ENCODE assay signal across 9 cellular contexts in genomic region chr16:77599793-77600415, GRCh38.
A peak's percentile ranks its signal among the peaks of the same experiment; 100 is the strongest.
DNase-seq lines count a peak whose midpoint lies in the region; ATAC-seq and TF ChIP-seq lines count a peak whose summit lies in the region.
"Had no signal": no experiment of that assay in that cellular context is flagged by ENCODE, and none has a peak within 500 bp of the region (broad histone marks: within the 10 kb centered on the region; RNA-seq: fewer than 3 reads in every experiment).

No MANE protein-coding gene starts in this region.

- H3T11ph ChIP-seq in H9 (ENCODE audit: low read length): no peak overlapping the region

- TF ChIP-seq CTCF in DND-41 (IDR thresholded peaks at IDR 0.05; ENCODE audit: borderline replicate concordance, extremely low read depth, low read length, poor library complexity, severe bottlenecking): peak; percentile 80
- TF ChIP-seq CTCF in H9 (conservative IDR thresholded peaks at IDR 0.05): peak; percentile 84
- peak in 3 of 4 experiments; percentile 36 to 54 (median 39) for TF ChIP-seq CTCF in prostate gland (IDR thresholded peaks at IDR 0.05)
- no peak for TF ChIP-seq CTCF in CD8-positive, alpha-beta T cell (IDR thresholded peaks at IDR 0.05)

- H3K4me3 ChIP-seq in DND-41 (ENCODE audit: low read depth in 1 of 2, low read length in 2 of 2) (no peak overlapping the region), prostate gland (no peak overlapping the region)
- H3K4me3 ChIP-seq in CD8-positive, alpha-beta T cell (ENCODE audit: low read depth, low read length): no peak overlapping the region

- no peak overlapping the region for H3K27ac Mint-ChIP-seq in H9
- H3K27ac Mint-ChIP-seq in CD8-positive, alpha-beta T cell: no peak overlapping the region

- H4K8ac ChIP-seq in H9 (replicated peaks; ENCODE audit: insufficient read length, low read depth, low read length): no peak overlapping the region

- H3K79me1 ChIP-seq in H9 (ENCODE audit: insufficient read depth, low read depth, low read length, poor library complexity, severe bottlenecking): no peaks in the 10 kb centered on the region

- H2BK120ac ChIP-seq in H9 (ENCODE audit: low read depth, low read length, poor library complexity, severe bottlenecking): no peak overlapping the region

- ATAC-seq in DND-41 (ENCODE audit: insufficient read depth, low read depth) (peak; percentile 59; the same call in 2 of the 3 replicates), HG02852 (IDR thresholded peaks at IDR 0.05; ENCODE audit: unreplicated experiment) (no peak)
- ATAC-seq in CD8-positive, alpha-beta T cell: no peak

- no peak overlapping the region for H3K27ac ChIP-seq in DND-41 (ENCODE audit: low read length)
- no peak overlapping the region for H3K27ac ChIP-seq in H9 (ENCODE audit: insufficient read length, low read depth, low read length)
- no peak overlapping the region for H3K27ac ChIP-seq in prostate gland
- H3K27ac ChIP-seq in CD8-positive, alpha-beta T cell (ENCODE audit: low read depth, low read length): no peak overlapping the region
- H3K27ac ChIP-seq: neutrophil had no signal

- H3K4me3 Mint-ChIP-seq in H9: no peak overlapping the region
- H3K4me3 Mint-ChIP-seq in CD8-positive, alpha-beta T cell: no peak overlapping the region

- H3K4me2 ChIP-seq in DND-41 (ENCODE audit: insufficient read depth, low read length) (no peak overlapping the region), H9 (ENCODE audit: insufficient read depth, insufficient read length, low read length) (no peak overlapping the region)

- intact Hi-C loops in prostate gland (cut with DNase I): no loop called here
- intact Hi-C loops in CD8-positive, alpha-beta T cell (cut with DNase I, micrococcal nuclease): no loop called here

- H3K9me3 ChIP-seq in DND-41 (ENCODE audit: insufficient read depth, low read length, severe bottlenecking): no peaks in the 10 kb centered on the region
- H3K9me3 ChIP-seq in H9 (ENCODE audit: control insufficient read depth, low read depth, low read length): peaks cover 6% of the 10 kb centered on the region
- no peaks in the 10 kb centered on the region for H3K9me3 ChIP-seq in prostate gland
- no peaks in the 10 kb centered on the region for H3K9me3 ChIP-seq in CD8-positive, alpha-beta T cell (ENCODE audit: low read length)
- H3K9me3 ChIP-seq: neutrophil had no signal

- H2BK15ac ChIP-seq in H9 (ENCODE audit: low read depth, low read length): no peak overlapping the region

- no peaks in the 10 kb centered on the region for H3K23me2 ChIP-seq in H9 (ENCODE audit: insufficient read length, low read depth, low read length, poor library complexity, severe bottlenecking)

- H3K9me3 Mint-ChIP-seq in H9: peaks cover 13 to 27% of the 10 kb centered on the region in 2 experiments
- H3K9me3 Mint-ChIP-seq in CD8-positive, alpha-beta T cell: no peaks in the 10 kb centered on the region

- POLR2A ChIA-PET in CD8-positive, alpha-beta T cell (lab: Charles Lee): no interaction called here

- H3K4me1 ChIP-seq in DND-41 (ENCODE audit: insufficient read depth, low read length) (no peaks in the 10 kb centered on the region), H9 (ENCODE audit: insufficient read depth, low read length) (0 out of 2 replicates have a peak, but pooled peaks cover 5% of the 10 kb centered on the region), prostate gland (replicated peaks) (no peaks in the 10 kb centered on the region)
- no peaks in the 10 kb centered on the region for H3K4me1 ChIP-seq in CD8-positive, alpha-beta T cell (ENCODE audit: insufficient read depth, low read length)

- no peak overlapping the region for H2BK12ac ChIP-seq in H9 (ENCODE audit: insufficient read length, low read depth, low read length)

- H2AFZ ChIP-seq in DND-41 (ENCODE audit: low read depth, low read length): no peak overlapping the region
- H2AFZ ChIP-seq in H9 (ENCODE audit: low read length): no peak overlapping the region

- H3K56ac ChIP-seq in H9 (ENCODE audit: insufficient read length, low read depth, low read length): no peak overlapping the region

- TF ChIP-seq POLR2A in prostate gland (IDR thresholded peaks at IDR 0.05): no peak

- H3K79me2 ChIP-seq in DND-41 (ENCODE audit: insufficient read depth, low read length) (no peaks in the 10 kb centered on the region), H9 (ENCODE audit: insufficient read depth, low read length) (no peaks in the 10 kb centered on the region)

- no peak overlapping the region for H3K9ac ChIP-seq in DND-41 (ENCODE audit: low read depth, low read length)
- H3K9ac ChIP-seq in H9 (ENCODE audit: extremely low read depth, insufficient read length, low read length): no peak overlapping the region

- no peak overlapping the region for H2BK5ac ChIP-seq in H9 (ENCODE audit: insufficient read length, low read length)

- CTCF ChIA-PET in CD8-positive, alpha-beta T cell (lab: Charles Lee): interaction anchor here (1.0 kb wide), 1 partner anchor 13 kb away, joined by 4 read pairs; no protein-coding TSS in a partner anchor

- H3K23ac ChIP-seq in H9 (ENCODE audit: insufficient read length, low read depth, low read length): no peak overlapping the region

- no peak overlapping the region for H3K4ac ChIP-seq in H9 (ENCODE audit: low read depth, low read length)

- peaks cover 8 to 17% of the 10 kb centered on the region in 2 experiments for H3K4me1 Mint-ChIP-seq in H9
- H3K4me1 Mint-ChIP-seq in CD8-positive, alpha-beta T cell (ENCODE audit: low read depth): no peaks in the 10 kb centered on the region

- H3K18ac ChIP-seq in H9 (ENCODE audit: insufficient read length, low read depth, low read length): no peak overlapping the region

- DNase-seq in DND-41: peak; percentile 31
- no peak for DNase-seq in H9
- DNase-seq in NCI-H82 treated with DMSO at 0.1 percent for 48 hours (lab: John Stamatoyannopoulos, UW; ENCODE audit: unreplicated experiment): peak; percentile 28
- DNase-seq in dermis blood vessel endothelial cell: peak; percentile 84
- peak; percentile 11 for DNase-seq in prostate gland (ENCODE audit: low spot score)
- no peak for DNase-seq in CD8-positive, alpha-beta T cell
- DNase-seq in GM19238 (ENCODE audit: insufficient read length, low spot score): no peak

- H3K36me3 ChIP-seq in DND-41 (ENCODE audit: insufficient read depth, low read length): no peaks in the 10 kb centered on the region
- H3K36me3 ChIP-seq in prostate gland: no peaks in the 10 kb centered on the region
- no peaks in the 10 kb centered on the region for H3K36me3 ChIP-seq in CD8-positive, alpha-beta T cell (ENCODE audit: insufficient read depth, low read length)
- H3K36me3 ChIP-seq: neutrophil had no signal

- H4K5ac ChIP-seq in H9 (ENCODE audit: insufficient read length, low read depth, low read length): no peak overlapping the region

- no peak overlapping the region for H2AK5ac ChIP-seq in H9 (ENCODE audit: insufficient read length, low read length)

- H3K14ac ChIP-seq in H9 (ENCODE audit: insufficient read depth, low read length): no peak overlapping the region

- H3K27me3 ChIP-seq in DND-41 (ENCODE audit: insufficient read depth, low read length, poor library complexity) (peaks cover 4% of the 10 kb centered on the region), H9 (ENCODE audit: insufficient read depth, low read length) (no peaks in the 10 kb centered on the region), prostate gland (replicated peaks; ENCODE audit: insufficient read depth) (no peaks in the 10 kb centered on the region)
- no peaks in the 10 kb centered on the region for H3K27me3 ChIP-seq in CD8-positive, alpha-beta T cell (ENCODE audit: insufficient read depth, low read length)
- H3K27me3 ChIP-seq: neutrophil had no signal

- H3K36me3 Mint-ChIP-seq in H9 (ENCODE audit: insufficient read depth in 1 of 3, low read depth in 3 of 3): peaks cover 2 to 27% (median 7%) of the 10 kb centered on the region in 3 experiments; a peak in 6 of 7 replicates
- no peaks in the 10 kb centered on the region for H3K36me3 Mint-ChIP-seq in CD8-positive, alpha-beta T cell

- H4K91ac ChIP-seq in H9 (ENCODE audit: insufficient read length, low read depth, low read length): no peak overlapping the region

- no peaks in the 10 kb centered on the region for H3K27me3 Mint-ChIP-seq in H9 (ENCODE audit: low read depth)
- peaks cover 9% of the 10 kb centered on the region for H3K27me3 Mint-ChIP-seq in CD8-positive, alpha-beta T cell (ENCODE audit: low read depth)

- no peak overlapping the region for H2BK20ac ChIP-seq in H9 (ENCODE audit: low read depth, low read length, poor library complexity, severe bottlenecking)

- H4K20me1 ChIP-seq in DND-41 (ENCODE audit: insufficient read depth, low read length): no peaks in the 10 kb centered on the region
- H4K20me1 ChIP-seq in H9 (ENCODE audit: control insufficient read depth, insufficient read depth, insufficient read length): no peaks in the 10 kb centered on the region

Comparison
In these comparisons a context has a peak if more than half of its experiments do, and no peak if none do; other contexts are left out.
1. DNase-seq: peak in DND-41 (single experiment), NCI-H82 treated with DMSO at 0.1 percent for 48 hours (single experiment), dermis blood vessel endothelial cell (single experiment) and prostate gland (single experiment); none in H9 (single experiment), CD8-positive, alpha-beta T cell (0 of 7) and GM19238 (single experiment).